Comparison of ENCODE assay signal across 1 cellular context in the genomic region with DNA sequence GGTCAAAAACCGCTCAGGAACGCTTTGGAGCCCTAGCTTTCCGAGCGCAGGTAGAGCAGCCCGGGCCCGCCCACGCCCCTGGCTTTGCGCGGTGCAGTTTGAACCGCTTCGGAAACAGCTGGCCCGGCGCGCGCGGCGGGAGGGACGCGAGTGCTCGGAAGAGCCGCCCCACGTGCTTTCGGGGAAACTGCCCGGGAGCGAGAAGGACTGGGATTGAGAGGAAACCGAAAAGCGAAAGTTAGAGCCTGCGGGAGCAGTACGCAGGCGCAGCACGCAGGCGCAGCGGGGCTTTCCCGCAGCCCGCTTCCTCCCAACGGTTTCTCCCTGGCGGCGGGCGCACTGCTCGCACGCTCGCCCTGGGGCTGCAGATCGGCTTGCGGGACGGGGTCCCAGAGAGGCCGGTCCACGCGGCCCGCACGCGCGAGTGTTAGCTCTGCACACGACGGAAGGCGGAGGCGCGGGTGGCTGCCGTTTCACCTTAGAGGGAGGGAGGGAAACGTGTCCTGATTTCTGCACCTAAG.
TF ChIP-seq lines count a peak whose summit lies in the region.

No MANE protein-coding gene starts in this region.

TF ChIP-seq in HEK293, 187 proteins besides CTCF, POLR2A, EP300 and RAD21 (continued from another document and continues in another):
- TF ChIP-seq, protein P1, sequence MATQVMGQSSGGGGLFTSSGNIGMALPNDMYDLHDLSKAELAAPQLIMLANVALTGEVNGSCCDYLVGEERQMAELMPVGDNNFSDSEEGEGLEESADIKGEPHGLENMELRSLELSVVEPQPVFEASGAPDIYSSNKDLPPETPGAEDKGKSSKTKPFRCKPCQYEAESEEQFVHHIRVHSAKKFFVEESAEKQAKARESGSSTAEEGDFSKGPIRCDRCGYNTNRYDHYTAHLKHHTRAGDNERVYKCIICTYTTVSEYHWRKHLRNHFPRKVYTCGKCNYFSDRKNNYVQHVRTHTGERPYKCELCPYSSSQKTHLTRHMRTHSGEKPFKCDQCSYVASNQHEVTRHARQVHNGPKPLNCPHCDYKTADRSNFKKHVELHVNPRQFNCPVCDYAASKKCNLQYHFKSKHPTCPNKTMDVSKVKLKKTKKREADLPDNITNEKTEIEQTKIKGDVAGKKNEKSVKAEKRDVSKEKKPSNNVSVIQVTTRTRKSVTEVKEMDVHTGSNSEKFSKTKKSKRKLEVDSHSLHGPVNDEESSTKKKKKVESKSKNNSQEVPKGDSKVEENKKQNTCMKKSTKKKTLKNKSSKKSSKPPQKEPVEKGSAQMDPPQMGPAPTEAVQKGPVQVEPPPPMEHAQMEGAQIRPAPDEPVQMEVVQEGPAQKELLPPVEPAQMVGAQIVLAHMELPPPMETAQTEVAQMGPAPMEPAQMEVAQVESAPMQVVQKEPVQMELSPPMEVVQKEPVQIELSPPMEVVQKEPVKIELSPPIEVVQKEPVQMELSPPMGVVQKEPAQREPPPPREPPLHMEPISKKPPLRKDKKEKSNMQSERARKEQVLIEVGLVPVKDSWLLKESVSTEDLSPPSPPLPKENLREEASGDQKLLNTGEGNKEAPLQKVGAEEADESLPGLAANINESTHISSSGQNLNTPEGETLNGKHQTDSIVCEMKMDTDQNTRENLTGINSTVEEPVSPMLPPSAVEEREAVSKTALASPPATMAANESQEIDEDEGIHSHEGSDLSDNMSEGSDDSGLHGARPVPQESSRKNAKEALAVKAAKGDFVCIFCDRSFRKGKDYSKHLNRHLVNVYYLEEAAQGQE (tag by site-specific recombination; IDR thresholded peaks at IDR 0.05), result peak; percentile 51; the same call in 1 of the 2 replicates
- TF ChIP-seq ZNF701 (tag by site-specific recombination; IDR thresholded peaks at IDR 0.05) (no peak), ZNF146 (tag by site-specific recombination; IDR thresholded peaks at IDR 0.05) (no peak), ZNF76 (tag by site-specific recombination; IDR thresholded peaks at IDR 0.05; ENCODE audit: borderline replicate concordance, low read depth) (peak; percentile 86), ZNF114 (tag by site-specific recombination; IDR thresholded peaks at IDR 0.05) (no peak), ZNF555 (tag by site-specific recombination; conservative IDR thresholded peaks at IDR 0.05) (no peak), ZNF426 (tag by site-specific recombination; IDR thresholded peaks at IDR 0.05) (no peak; the same call in 1 of the 2 replicates), ZNF423 (tag by site-specific recombination; IDR thresholded peaks at IDR 0.05) (no peak), YY2 (tag by site-specific recombination; IDR thresholded peaks at IDR 0.05) (no peak), ZNF558 (tag by site-specific recombination; IDR thresholded peaks at IDR 0.05) (no peak), ZNF2 (tag by site-specific recombination; IDR thresholded peaks at IDR 0.05) (peak; percentile 86; the same call in 1 of the 2 replicates), ZNF132 (tag by site-specific recombination; IDR thresholded peaks at IDR 0.05; ENCODE audit: borderline replicate concordance) (no peak), ZNF514 (tag by site-specific recombination; IDR thresholded peaks at IDR 0.05) (no peak), ZFP3 (tag by site-specific recombination; IDR thresholded peaks at IDR 0.05; ENCODE audit: low read depth) (no peak), ZNF776 (tag by site-specific recombination; IDR thresholded peaks at IDR 0.05; ENCODE audit: borderline replicate concordance) (no peak), ZNF324 (tag by site-specific recombination; IDR thresholded peaks at IDR 0.05) (peak; percentile 83), ZNF174 (tag by site-specific recombination; IDR thresholded peaks at IDR 0.05) (no peak)
- TF ChIP-seq, protein P2, sequence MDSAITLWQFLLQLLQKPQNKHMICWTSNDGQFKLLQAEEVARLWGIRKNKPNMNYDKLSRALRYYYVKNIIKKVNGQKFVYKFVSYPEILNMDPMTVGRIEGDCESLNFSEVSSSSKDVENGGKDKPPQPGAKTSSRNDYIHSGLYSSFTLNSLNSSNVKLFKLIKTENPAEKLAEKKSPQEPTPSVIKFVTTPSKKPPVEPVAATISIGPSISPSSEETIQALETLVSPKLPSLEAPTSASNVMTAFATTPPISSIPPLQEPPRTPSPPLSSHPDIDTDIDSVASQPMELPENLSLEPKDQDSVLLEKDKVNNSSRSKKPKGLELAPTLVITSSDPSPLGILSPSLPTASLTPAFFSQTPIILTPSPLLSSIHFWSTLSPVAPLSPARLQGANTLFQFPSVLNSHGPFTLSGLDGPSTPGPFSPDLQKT (IDR thresholded peaks at IDR 0.05; ENCODE audit: borderline replicate concordance, low read depth, low read length), result no peak
- TF ChIP-seq, protein P3, sequence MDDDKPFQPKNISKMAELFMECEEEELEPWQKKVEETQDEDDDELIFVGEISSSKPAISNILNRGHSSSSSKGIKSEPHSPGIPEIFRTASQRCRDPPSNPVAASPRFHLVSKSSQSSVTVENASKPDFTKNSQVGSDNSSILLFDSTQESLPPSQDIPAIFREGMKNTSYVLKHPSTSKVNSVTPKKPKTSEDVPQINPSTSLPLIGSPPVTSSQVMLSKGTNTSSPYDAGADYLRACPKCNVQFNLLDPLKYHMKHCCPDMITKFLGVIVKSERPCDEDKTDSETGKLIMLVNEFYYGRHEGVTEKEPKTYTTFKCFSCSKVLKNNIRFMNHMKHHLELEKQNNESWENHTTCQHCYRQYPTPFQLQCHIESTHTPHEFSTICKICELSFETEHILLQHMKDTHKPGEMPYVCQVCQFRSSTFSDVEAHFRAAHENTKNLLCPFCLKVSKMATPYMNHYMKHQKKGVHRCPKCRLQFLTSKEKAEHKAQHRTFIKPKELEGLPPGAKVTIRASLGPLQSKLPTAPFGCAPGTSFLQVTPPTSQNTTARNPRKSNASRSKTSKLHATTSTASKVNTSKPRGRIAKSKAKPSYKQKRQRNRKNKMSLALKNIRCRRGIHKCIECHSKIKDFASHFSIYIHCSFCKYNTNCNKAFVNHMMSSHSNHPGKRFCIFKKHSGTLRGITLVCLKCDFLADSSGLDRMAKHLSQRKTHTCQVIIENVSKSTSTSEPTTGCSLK (tag by site-specific recombination; IDR thresholded peaks at IDR 0.05), result no peak
- TF ChIP-seq, protein P4, sequence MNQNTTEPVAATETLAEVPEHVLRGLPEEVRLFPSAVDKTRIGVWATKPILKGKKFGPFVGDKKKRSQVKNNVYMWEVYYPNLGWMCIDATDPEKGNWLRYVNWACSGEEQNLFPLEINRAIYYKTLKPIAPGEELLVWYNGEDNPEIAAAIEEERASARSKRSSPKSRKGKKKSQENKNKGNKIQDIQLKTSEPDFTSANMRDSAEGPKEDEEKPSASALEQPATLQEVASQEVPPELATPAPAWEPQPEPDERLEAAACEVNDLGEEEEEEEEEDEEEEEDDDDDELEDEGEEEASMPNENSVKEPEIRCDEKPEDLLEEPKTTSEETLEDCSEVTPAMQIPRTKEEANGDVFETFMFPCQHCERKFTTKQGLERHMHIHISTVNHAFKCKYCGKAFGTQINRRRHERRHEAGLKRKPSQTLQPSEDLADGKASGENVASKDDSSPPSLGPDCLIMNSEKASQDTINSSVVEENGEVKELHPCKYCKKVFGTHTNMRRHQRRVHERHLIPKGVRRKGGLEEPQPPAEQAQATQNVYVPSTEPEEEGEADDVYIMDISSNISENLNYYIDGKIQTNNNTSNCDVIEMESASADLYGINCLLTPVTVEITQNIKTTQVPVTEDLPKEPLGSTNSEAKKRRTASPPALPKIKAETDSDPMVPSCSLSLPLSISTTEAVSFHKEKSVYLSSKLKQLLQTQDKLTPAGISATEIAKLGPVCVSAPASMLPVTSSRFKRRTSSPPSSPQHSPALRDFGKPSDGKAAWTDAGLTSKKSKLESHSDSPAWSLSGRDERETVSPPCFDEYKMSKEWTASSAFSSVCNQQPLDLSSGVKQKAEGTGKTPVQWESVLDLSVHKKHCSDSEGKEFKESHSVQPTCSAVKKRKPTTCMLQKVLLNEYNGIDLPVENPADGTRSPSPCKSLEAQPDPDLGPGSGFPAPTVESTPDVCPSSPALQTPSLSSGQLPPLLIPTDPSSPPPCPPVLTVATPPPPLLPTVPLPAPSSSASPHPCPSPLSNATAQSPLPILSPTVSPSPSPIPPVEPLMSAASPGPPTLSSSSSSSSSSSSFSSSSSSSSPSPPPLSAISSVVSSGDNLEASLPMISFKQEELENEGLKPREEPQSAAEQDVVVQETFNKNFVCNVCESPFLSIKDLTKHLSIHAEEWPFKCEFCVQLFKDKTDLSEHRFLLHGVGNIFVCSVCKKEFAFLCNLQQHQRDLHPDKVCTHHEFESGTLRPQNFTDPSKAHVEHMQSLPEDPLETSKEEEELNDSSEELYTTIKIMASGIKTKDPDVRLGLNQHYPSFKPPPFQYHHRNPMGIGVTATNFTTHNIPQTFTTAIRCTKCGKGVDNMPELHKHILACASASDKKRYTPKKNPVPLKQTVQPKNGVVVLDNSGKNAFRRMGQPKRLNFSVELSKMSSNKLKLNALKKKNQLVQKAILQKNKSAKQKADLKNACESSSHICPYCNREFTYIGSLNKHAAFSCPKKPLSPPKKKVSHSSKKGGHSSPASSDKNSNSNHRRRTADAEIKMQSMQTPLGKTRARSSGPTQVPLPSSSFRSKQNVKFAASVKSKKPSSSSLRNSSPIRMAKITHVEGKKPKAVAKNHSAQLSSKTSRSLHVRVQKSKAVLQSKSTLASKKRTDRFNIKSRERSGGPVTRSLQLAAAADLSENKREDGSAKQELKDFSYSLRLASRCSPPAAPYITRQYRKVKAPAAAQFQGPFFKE (tag by site-specific recombination; IDR thresholded peaks at IDR 0.05; ENCODE audit: borderline replicate concordance), result no peak
- TF ChIP-seq, protein P5, sequence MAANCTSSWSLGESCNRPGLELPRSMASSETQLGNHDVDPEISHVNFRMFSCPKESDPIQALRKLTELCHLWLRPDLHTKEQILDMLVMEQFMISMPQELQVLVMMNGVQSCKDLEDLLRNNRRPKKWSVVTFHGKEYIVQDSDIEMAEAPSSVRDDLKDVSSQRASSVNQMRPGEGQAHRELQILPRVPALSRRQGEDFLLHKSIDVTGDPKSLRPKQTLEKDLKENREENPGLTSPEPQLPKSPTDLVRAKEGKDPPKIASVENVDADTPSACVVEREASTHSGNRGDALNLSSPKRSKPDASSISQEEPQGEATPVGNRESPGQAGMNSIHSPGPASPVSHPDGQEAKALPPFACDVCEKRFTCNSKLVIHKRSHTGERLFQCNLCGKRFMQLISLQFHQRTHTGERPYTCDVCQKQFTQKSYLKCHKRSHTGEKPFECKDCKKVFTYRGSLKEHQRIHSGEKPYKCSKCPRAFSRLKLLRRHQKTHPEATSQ (tag by site-specific recombination; IDR thresholded peaks at IDR 0.05), result peak; percentile 63
- TF ChIP-seq, protein P6, sequence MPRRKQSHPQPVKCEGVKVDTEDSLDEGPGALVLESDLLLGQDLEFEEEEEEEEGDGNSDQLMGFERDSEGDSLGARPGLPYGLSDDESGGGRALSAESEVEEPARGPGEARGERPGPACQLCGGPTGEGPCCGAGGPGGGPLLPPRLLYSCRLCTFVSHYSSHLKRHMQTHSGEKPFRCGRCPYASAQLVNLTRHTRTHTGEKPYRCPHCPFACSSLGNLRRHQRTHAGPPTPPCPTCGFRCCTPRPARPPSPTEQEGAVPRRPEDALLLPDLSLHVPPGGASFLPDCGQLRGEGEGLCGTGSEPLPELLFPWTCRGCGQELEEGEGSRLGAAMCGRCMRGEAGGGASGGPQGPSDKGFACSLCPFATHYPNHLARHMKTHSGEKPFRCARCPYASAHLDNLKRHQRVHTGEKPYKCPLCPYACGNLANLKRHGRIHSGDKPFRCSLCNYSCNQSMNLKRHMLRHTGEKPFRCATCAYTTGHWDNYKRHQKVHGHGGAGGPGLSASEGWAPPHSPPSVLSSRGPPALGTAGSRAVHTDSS (tag by site-specific recombination; IDR thresholded peaks at IDR 0.05), result no peak
- TF ChIP-seq, protein P7, sequence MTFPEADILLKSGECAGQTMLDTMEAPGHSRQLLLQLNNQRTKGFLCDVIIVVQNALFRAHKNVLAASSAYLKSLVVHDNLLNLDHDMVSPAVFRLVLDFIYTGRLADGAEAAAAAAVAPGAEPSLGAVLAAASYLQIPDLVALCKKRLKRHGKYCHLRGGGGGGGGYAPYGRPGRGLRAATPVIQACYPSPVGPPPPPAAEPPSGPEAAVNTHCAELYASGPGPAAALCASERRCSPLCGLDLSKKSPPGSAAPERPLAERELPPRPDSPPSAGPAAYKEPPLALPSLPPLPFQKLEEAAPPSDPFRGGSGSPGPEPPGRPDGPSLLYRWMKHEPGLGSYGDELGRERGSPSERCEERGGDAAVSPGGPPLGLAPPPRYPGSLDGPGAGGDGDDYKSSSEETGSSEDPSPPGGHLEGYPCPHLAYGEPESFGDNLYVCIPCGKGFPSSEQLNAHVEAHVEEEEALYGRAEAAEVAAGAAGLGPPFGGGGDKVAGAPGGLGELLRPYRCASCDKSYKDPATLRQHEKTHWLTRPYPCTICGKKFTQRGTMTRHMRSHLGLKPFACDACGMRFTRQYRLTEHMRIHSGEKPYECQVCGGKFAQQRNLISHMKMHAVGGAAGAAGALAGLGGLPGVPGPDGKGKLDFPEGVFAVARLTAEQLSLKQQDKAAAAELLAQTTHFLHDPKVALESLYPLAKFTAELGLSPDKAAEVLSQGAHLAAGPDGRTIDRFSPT (tag by site-specific recombination; IDR thresholded peaks at IDR 0.05), result no peak
- TF ChIP-seq, protein P8, sequence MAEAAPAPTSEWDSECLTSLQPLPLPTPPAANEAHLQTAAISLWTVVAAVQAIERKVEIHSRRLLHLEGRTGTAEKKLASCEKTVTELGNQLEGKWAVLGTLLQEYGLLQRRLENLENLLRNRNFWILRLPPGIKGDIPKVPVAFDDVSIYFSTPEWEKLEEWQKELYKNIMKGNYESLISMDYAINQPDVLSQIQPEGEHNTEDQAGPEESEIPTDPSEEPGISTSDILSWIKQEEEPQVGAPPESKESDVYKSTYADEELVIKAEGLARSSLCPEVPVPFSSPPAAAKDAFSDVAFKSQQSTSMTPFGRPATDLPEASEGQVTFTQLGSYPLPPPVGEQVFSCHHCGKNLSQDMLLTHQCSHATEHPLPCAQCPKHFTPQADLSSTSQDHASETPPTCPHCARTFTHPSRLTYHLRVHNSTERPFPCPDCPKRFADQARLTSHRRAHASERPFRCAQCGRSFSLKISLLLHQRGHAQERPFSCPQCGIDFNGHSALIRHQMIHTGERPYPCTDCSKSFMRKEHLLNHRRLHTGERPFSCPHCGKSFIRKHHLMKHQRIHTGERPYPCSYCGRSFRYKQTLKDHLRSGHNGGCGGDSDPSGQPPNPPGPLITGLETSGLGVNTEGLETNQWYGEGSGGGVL (tag by site-specific recombination; IDR thresholded peaks at IDR 0.05), result no peak
- TF ChIP-seq, protein P9, sequence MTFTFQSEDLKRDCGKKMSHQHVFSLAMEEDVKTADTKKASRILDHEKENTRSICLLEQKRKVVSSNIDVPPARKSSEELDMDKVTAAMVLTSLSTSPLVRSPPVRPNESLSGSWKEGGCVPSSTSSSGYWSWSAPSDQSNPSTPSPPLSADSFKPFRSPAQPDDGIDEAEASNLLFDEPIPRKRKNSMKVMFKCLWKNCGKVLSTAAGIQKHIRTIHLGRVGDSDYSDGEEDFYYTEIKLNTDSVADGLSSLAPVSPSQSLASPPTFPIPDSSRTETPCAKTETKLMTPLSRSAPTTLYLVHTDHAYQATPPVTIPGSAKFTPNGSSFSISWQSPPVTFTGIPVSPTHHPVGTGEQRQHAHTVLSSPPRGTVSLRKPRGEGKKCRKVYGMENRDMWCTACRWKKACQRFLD (tag by site-specific recombination; IDR thresholded peaks at IDR 0.05), result peak; percentile 95
- TF ChIP-seq, protein P10, sequence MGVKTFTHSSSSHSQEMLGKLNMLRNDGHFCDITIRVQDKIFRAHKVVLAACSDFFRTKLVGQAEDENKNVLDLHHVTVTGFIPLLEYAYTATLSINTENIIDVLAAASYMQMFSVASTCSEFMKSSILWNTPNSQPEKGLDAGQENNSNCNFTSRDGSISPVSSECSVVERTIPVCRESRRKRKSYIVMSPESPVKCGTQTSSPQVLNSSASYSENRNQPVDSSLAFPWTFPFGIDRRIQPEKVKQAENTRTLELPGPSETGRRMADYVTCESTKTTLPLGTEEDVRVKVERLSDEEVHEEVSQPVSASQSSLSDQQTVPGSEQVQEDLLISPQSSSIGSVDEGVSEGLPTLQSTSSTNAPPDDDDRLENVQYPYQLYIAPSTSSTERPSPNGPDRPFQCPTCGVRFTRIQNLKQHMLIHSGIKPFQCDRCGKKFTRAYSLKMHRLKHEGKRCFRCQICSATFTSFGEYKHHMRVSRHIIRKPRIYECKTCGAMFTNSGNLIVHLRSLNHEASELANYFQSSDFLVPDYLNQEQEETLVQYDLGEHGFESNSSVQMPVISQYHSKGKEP (tag by site-specific recombination; IDR thresholded peaks at IDR 0.05), result peak; percentile 80
